ENCODE assay signal across 20 cellular contexts in genomic region chr10:22244001-22244400, GRCh38. TPM values are rescaled to one million over a fixed set of nuclear protein-coding genes. Genes with fewer than 3 reads are reported as not detected.
DNase-seq lines count a peak whose midpoint lies in the region; ATAC-seq and TF ChIP-seq lines count a peak whose summit lies in the region.
"Had no signal": no experiment of that assay in that cellular context is flagged by ENCODE, and none has a peak within 500 bp of the region (broad histone marks: within the 10 kb centered on the region; RNA-seq: fewer than 3 reads in every experiment).

No MANE protein-coding gene starts in this region.

- peaks cover 39% of the 10 kb centered on the region for H3K4me1 Mint-ChIP-seq in activated T-cell treated with anti-CD3 and anti-CD28 coated beads, Interleukin-2, amount 50 U/mL, for 4 hours (ENCODE audit: low read depth)
- H3K4me1 Mint-ChIP-seq in GM23338, result 0 out of 3 replicates have a peak, but pooled peaks cover 5% of the 10 kb centered on the region

- no peaks in the 10 kb centered on the region for H3K36me3 Mint-ChIP-seq in activated T-cell treated with anti-CD3 and anti-CD28 coated beads, Interleukin-2, amount 50 U/mL, for 4 hours (ENCODE audit: insufficient read depth)
- H3K36me3 Mint-ChIP-seq in GM23338 (ENCODE audit: low read depth), result no peaks in the 10 kb centered on the region

- no peak overlapping the region for H4K8ac ChIP-seq in mesendoderm (ENCODE audit: low read depth, low read length)

- no peak overlapping the region for H3K27ac Mint-ChIP-seq in GM23338

- no peak for ATAC-seq in activated T-cell treated with anti-CD3 and anti-CD28 coated beads, Interleukin-2, amount 50 U/mL, for 4 hours
- peak; percentile 74 for ATAC-seq in GM23338
- no peak for ATAC-seq in HG03097 (IDR thresholded peaks at IDR 0.05; ENCODE audit: low FRiP score, unreplicated experiment)
- ATAC-seq: esophagus mucosa had no signal

- H3K79me2 ChIP-seq in GM23338 (replicated peaks; ENCODE audit: insufficient read depth) (no peaks in the 10 kb centered on the region), mesendoderm (ENCODE audit: control insufficient read depth, insufficient read depth, low read length) (no peaks in the 10 kb centered on the region), smooth muscle cell (ENCODE audit: low read depth) (no peaks in the 10 kb centered on the region)
- H3K79me2 ChIP-seq: hepatocyte had no signal

- H4K5ac ChIP-seq in mesendoderm (ENCODE audit: low read length), result no peak overlapping the region

- H3K9ac ChIP-seq in mesendoderm (ENCODE audit: low read length), result no peak overlapping the region
- H3K9ac ChIP-seq in smooth muscle cell (ENCODE audit: low read depth), result no peak overlapping the region

- H2BK5ac ChIP-seq in mesendoderm (ENCODE audit: low read length), result no peak overlapping the region

- H3K9me2 ChIP-seq in GM23338 (ENCODE audit: insufficient read depth), result peaks cover 8% of the 10 kb centered on the region

- H3K9me3 ChIP-seq in WERI-Rb-1 (ENCODE audit: severe bottlenecking) (no peaks in the 10 kb centered on the region), smooth muscle cell (replicated peaks; ENCODE audit: low read depth) (no peaks in the 10 kb centered on the region)
- H3K9me3 ChIP-seq: ascending aorta, uterus had no signal

- H3K4me3 Mint-ChIP-seq in activated T-cell treated with anti-CD3 and anti-CD28 coated beads, Interleukin-2, amount 50 U/mL, for 4 hours, result no peak overlapping the region
- H3K4me3 Mint-ChIP-seq in GM23338, result no peak overlapping the region

- no peak overlapping the region for H2AFZ ChIP-seq in GM23338
- H2AFZ ChIP-seq in smooth muscle cell (ENCODE audit: low read depth), result no peak overlapping the region
- H2AFZ ChIP-seq: hepatocyte had no signal

- H3K4me1 ChIP-seq in GM23338 (ENCODE audit: insufficient read depth), result no peaks in the 10 kb centered on the region
- no peaks in the 10 kb centered on the region for H3K4me1 ChIP-seq in mesendoderm (ENCODE audit: control insufficient read depth, low read depth, low read length)
- no peaks in the 10 kb centered on the region for H3K4me1 ChIP-seq in smooth muscle cell (ENCODE audit: low read depth)
- H3K4me1 ChIP-seq: ascending aorta, uterus had no signal

- no peak overlapping the region for H2BK120ac ChIP-seq in mesendoderm (ENCODE audit: low read depth, low read length)

- WGBS in mesendoderm (ENCODE audit: extremely low coverage, insufficient coverage, low lambda C conversion rate), result no CpG with 5 or more reads among the region's 4 CpGs
- WGBS in smooth muscle cell (ENCODE audit: low lambda C conversion rate), result 80% methylated on average over 4 of the region's 4 CpGs

- H3F3A ChIP-seq in GM23338 (replicated peaks; ENCODE audit: low read depth), result no peaks in the 10 kb centered on the region
- H3F3A ChIP-seq in smooth muscle cell (ENCODE audit: low read depth), result no peaks in the 10 kb centered on the region

- TF ChIP-seq CTCF in GM23338 (conservative IDR thresholded peaks at IDR 0.05; ENCODE audit: low read depth in 2 of 2), result peak; percentile 54 to 56
- TF ChIP-seq CTCF in WERI-Rb-1 (IDR thresholded peaks at IDR 0.05; ENCODE audit: low read depth, low read length), result no peak
- no peak for TF ChIP-seq CTCF in smooth muscle cell (IDR thresholded peaks at IDR 0.05; ENCODE audit: borderline replicate concordance, insufficient read depth, poor library complexity, severe bottlenecking)

- H3K27me3 Mint-ChIP-seq in activated T-cell treated with anti-CD3 and anti-CD28 coated beads, Interleukin-2, amount 50 U/mL, for 4 hours (ENCODE audit: low read depth), result peaks cover 6% of the 10 kb centered on the region
- peaks cover 10% of the 10 kb centered on the region for H3K27me3 Mint-ChIP-seq in GM23338 (ENCODE audit: insufficient read depth, low read depth, poor library complexity)

- H3K4me3 ChIP-seq in GM23338, result no peak overlapping the region
- H3K4me3 ChIP-seq in WERI-Rb-1 (ENCODE audit: low read depth, low read length), result no peak overlapping the region
- no peak overlapping the region for H3K4me3 ChIP-seq in mesendoderm (ENCODE audit: low read length)
- no peak overlapping the region for H3K4me3 ChIP-seq in smooth muscle cell
- H3K4me3 ChIP-seq: ascending aorta, hepatocyte, skin epidermis, uterus had no signal

- H2AK5ac ChIP-seq in mesendoderm (ENCODE audit: low read length), result no peak overlapping the region

- H3K18ac ChIP-seq in mesendoderm (ENCODE audit: low read length), result no peak overlapping the region

- H2BK15ac ChIP-seq in mesendoderm (replicated peaks; ENCODE audit: low read depth), result no peak overlapping the region

- no peak overlapping the region for H3K4me2 ChIP-seq in GM23338
- H3K4me2 ChIP-seq in mesendoderm (ENCODE audit: low read length), result no peak overlapping the region
- H3K4me2 ChIP-seq in smooth muscle cell, result no peak overlapping the region
- H3K4me2 ChIP-seq: hepatocyte had no signal

- H3K36me3 ChIP-seq in GM23338 (ENCODE audit: insufficient read depth) (no peaks in the 10 kb centered on the region), WERI-Rb-1 (no peaks in the 10 kb centered on the region), mesendoderm (ENCODE audit: control insufficient read depth, insufficient read depth, low read length) (no peaks in the 10 kb centered on the region), smooth muscle cell (ENCODE audit: low read depth) (no peaks in the 10 kb centered on the region)
- H3K36me3 ChIP-seq: ascending aorta, uterus had no signal

- no peaks in the 10 kb centered on the region for H3K79me1 ChIP-seq in mesendoderm (ENCODE audit: low read length)

- peaks cover 4% of the 10 kb centered on the region for H3K9me3 Mint-ChIP-seq in activated T-cell treated with anti-CD3 and anti-CD28 coated beads, Interleukin-2, amount 50 U/mL, for 4 hours
- no peaks in the 10 kb centered on the region for H3K9me3 Mint-ChIP-seq in GM23338

- no peak overlapping the region for H3K4ac ChIP-seq in mesendoderm (ENCODE audit: low read depth, low read length)

- no peak overlapping the region for H3K56ac ChIP-seq in mesendoderm (ENCODE audit: low read length)

- no peak overlapping the region for H3K23ac ChIP-seq in mesendoderm (ENCODE audit: low read length)

- H3K27ac ChIP-seq in GM23338 (ENCODE audit: low read depth) (no peak overlapping the region), WERI-Rb-1 (no peak overlapping the region), mesendoderm (ENCODE audit: low read depth, low read length) (no peak overlapping the region), smooth muscle cell (ENCODE audit: low read depth) (no peak overlapping the region)
- H3K27ac ChIP-seq: ascending aorta, hepatocyte, skin epidermis, uterus had no signal

- H4K20me1 ChIP-seq in GM23338 (replicated peaks; ENCODE audit: insufficient read depth) (no peaks in the 10 kb centered on the region), smooth muscle cell (ENCODE audit: low read depth) (no peaks in the 10 kb centered on the region)

- H3K27me3 ChIP-seq in GM23338 (ENCODE audit: insufficient read depth), result peaks cover 20% of the 10 kb centered on the region
- H3K27me3 ChIP-seq in WERI-Rb-1 (ENCODE audit: insufficient read depth, low read depth, severe bottlenecking), result no peaks in the 10 kb centered on the region
- H3K27me3 ChIP-seq in mesendoderm (ENCODE audit: insufficient read depth, low read length, poor library complexity), result no peaks in the 10 kb centered on the region
- H3K27me3 ChIP-seq in smooth muscle cell (ENCODE audit: low read depth), result no peaks in the 10 kb centered on the region
- H3K27me3 ChIP-seq: ascending aorta, hepatocyte had no signal

- peak; percentile 29 for DNase-seq in activated T-cell treated with anti-CD3 and anti-CD28 coated beads, Interleukin-2, amount 50 U/mL, for 4 hours
- DNase-seq in activated T-cell treated with anti-CD3 and anti-CD28 coated beads for 4 hours (no peak), GM23338 (ENCODE audit: low spot score) (peak; percentile 64), WERI-Rb-1 (peak; percentile 12), mesendoderm (peak; percentile 37), smooth muscle cell (lab: John Stamatoyannopoulos, UW; ENCODE audit: unreplicated experiment) (no peak), anterior cingulate cortex (lab: John Stamatoyannopoulos, UW) (no peak)
- DNase-seq: activated effector memory CD4-positive, alpha-beta T cell treated with Interleukin-2 at 50 U/mL for 16 hours; DMS153; NCI-H1930; NCI-H526 treated with DMSO at 0.1 percent for 48 hours; stimulated activated naive CD4-positive, alpha-beta T cell; uterus had no signal

TF ChIP-seq in GM23338, 12 proteins besides CTCF, POLR2A, EP300 and RAD21 (continues in another document):
- TF ChIP-seq, protein P1, sequence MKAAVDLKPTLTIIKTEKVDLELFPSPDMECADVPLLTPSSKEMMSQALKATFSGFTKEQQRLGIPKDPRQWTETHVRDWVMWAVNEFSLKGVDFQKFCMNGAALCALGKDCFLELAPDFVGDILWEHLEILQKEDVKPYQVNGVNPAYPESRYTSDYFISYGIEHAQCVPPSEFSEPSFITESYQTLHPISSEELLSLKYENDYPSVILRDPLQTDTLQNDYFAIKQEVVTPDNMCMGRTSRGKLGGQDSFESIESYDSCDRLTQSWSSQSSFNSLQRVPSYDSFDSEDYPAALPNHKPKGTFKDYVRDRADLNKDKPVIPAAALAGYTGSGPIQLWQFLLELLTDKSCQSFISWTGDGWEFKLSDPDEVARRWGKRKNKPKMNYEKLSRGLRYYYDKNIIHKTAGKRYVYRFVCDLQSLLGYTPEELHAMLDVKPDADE (IDR thresholded peaks at IDR 0.05), result no peak

RNA-seq across cellular contexts. Expression of gene EBLN1, which starts 26.2 kb away (rescaled TPM):
- total RNA-seq in activated T-cell treated with anti-CD3 and anti-CD28 coated beads, Interleukin-2, amount 50 U/mL, for 4 hours, result not detected
- not detected in 2 replicates for total RNA-seq in GM23338 (2014; rRNA removed; shearing (Covaris generic))
- not detected in 2 replicates for polyA plus RNA-seq in GM23338 (2016; fragmentation: Nextera tagmentation; extraction: Ambion mirVana)
- 0.03 TPM for polyA plus RNA-seq in mesendoderm (2013, experiment 1 of 2)
- polyA plus RNA-seq in mesendoderm (2013, experiment 2 of 2), result not detected
- not detected in 2 replicates for total RNA-seq in smooth muscle cell
- not detected in 2 replicates for polyA plus RNA-seq in smooth muscle cell
- total RNA-seq: ascending aorta; esophagus mucosa; hepatocyte; osteocyte; T-helper 1 cell treated with Interleukin-12 subunit alpha and Interleukin-12 subunit beta and Interleukin-4 antibody, amounts not matched to agents 30 ng/mL and 1 ng/mL, for 36 hours had no signal
- polyA plus RNA-seq: hepatocyte had no signal

Comparison
In these comparisons a context has a peak if more than half of its experiments do, and no peak if none do; other contexts are left out.
1. DNase-seq: peak in activated T-cell treated with anti-CD3 and anti-CD28 coated beads, Interleukin-2, amount 50 U/mL, for 4 hours (single experiment), GM23338 (single experiment), WERI-Rb-1 (single experiment) and mesendoderm (single experiment); none in activated T-cell treated with anti-CD3 and anti-CD28 coated beads for 4 hours (single experiment), smooth muscle cell (single experiment) and anterior cingulate cortex (0 of 58).
2. CTCF ChIP-seq: peak in GM23338 (2 of 2); none in WERI-Rb-1 (single experiment) and smooth muscle cell (single experiment).